Comparison of ENCODE assay signal across 31 cellular contexts in genomic region chr10:96935810-96936209, GRCh38.
"Had no signal": no experiment of that assay in that cellular context is flagged by ENCODE, and none has a peak within 500 bp of the region (broad histone marks: within the 10 kb centered on the region; RNA-seq: fewer than 3 reads in every experiment).

No MANE protein-coding gene starts in this region.

- H3K4me3 ChIP-seq: ascending aorta, coronary artery, dorsolateral prefrontal cortex, gastroesophageal sphincter, heart right ventricle had no signal

- H3K4me1 ChIP-seq: ascending aorta, gastroesophageal sphincter, heart right ventricle had no signal

- H3K4me1 Mint-ChIP-seq: activated naive CD8-positive, alpha-beta T cell treated with anti-CD3 and anti-CD28 coated beads, Interleukin-2, amount 10 ng/mL, durations not matched to agents 7 days and 5 days; activated T-helper 17 cell treated with anti-CD3 and anti-CD28 coated beads, Interleukin-2, amount 50 U/mL, for 72 hours; endodermal cell had no signal

- DNase-seq: activated B cell treated with CpG ODN at 0.5 μM for 24 hours; activated CD4-positive, alpha-beta T cell treated with anti-CD3 and anti-CD28 coated beads for 48 hours; activated CD4-positive, alpha-beta T cell treated with anti-CD3 and anti-CD28 coated beads, Interleukin-2, amount 50 U/mL, for 1 hour; activated CD4-positive, alpha-beta T cell treated with anti-CD3 and anti-CD28 coated beads, Interleukin-2, amount 50 U/mL, for 48 hours; activated CD8-positive, alpha-beta memory T cell treated with anti-CD3 and anti-CD28 coated beads for 24 hours; activated CD8-positive, alpha-beta T cell treated with anti-CD3 and anti-CD28 coated beads for 36 hours; activated effector memory CD4-positive, alpha-beta T cell treated with Interleukin-2 at 50 U/mL for 16 hours; activated gamma-delta T cell treated with Interleukin-2 at 50 U/mL for 16 hours; activated naive CD4-positive, alpha-beta T cell treated with Interleukin-2 at 50 U/mL for 16 hours; activated naive CD8-positive, alpha-beta T cell treated with anti-CD3 and anti-CD28 coated beads, Interleukin-2, amount 10 ng/mL, durations not matched to agents 7 days and 5 days; activated T-cell treated with anti-CD3 and anti-CD28 coated beads, Interleukin-2, amount 50 U/mL, for 4 hours; brain microvascular endothelial cell; dorsolateral prefrontal cortex; effector memory CD4-positive, alpha-beta T cell; endodermal cell; foreskin fibroblast; heart right ventricle; T-helper 1 cell; T-helper 17 cell; T1000; WERI-Rb-1 had no signal

- H3K27me3 Mint-ChIP-seq: activated B cell treated with CpG ODN at 0.5 μM for 24 hours; activated CD8-positive, alpha-beta T cell treated with anti-CD3 and anti-CD28 coated beads for 36 hours; activated naive CD4-positive, alpha-beta T cell treated with anti-CD3 and anti-CD28 coated beads, Interleukin-2, amount 50 U/mL, for 24 hours; activated naive CD8-positive, alpha-beta T cell treated with anti-CD3 and anti-CD28 coated beads, Interleukin-2, amount 10 ng/mL, durations not matched to agents 7 days and 5 days; activated T-helper 17 cell treated with anti-CD3 and anti-CD28 coated beads, Interleukin-2, amount 50 U/mL, for 72 hours; central memory CD8-positive, alpha-beta T cell; dendritic cell treated with granulocyte-macrophage colony-stimulating factor and Interleukin-4, amounts not matched to agents 40 ng/mL and 50 ng/mL, for 4 days; T-helper 17 cell had no signal

- H3K9me3 ChIP-seq: ascending aorta, gastroesophageal sphincter, heart right ventricle had no signal

- H3K4me3 Mint-ChIP-seq: activated B cell treated with CpG ODN at 0.5 μM for 24 hours; activated CD8-positive, alpha-beta T cell treated with anti-CD3 and anti-CD28 coated beads for 36 hours; activated naive CD4-positive, alpha-beta T cell treated with anti-CD3 and anti-CD28 coated beads, Interleukin-2, amount 50 U/mL, for 24 hours; activated naive CD8-positive, alpha-beta T cell treated with anti-CD3 and anti-CD28 coated beads, Interleukin-2, amount 10 ng/mL, durations not matched to agents 7 days and 5 days; activated T-cell treated with anti-CD3 and anti-CD28 coated beads, Interleukin-2, amount 50 U/mL, for 4 hours; activated T-helper 17 cell treated with anti-CD3 and anti-CD28 coated beads, Interleukin-2, amount 50 U/mL, for 72 hours; central memory CD8-positive, alpha-beta T cell; dendritic cell treated with granulocyte-macrophage colony-stimulating factor and Interleukin-4, amounts not matched to agents 40 ng/mL and 50 ng/mL, for 4 days; endodermal cell; T-helper 17 cell; T-helper 2 cell treated with Interferon-gamma antibody and Interleukin-4, amounts not matched to agents 5 μg/mL and 100 μg/mL, for 36 hours had no signal

- ATAC-seq: activated CD4-positive, CD25-positive, alpha-beta regulatory T cell treated with anti-CD3 and anti-CD28 coated beads, Interleukin-2, amount 50 U/mL, for 24 hours; activated CD8-positive, alpha-beta T cell treated with anti-CD3 and anti-CD28 coated beads for 36 hours; activated T-cell treated with anti-CD3 and anti-CD28 coated beads, Interleukin-2, amount 50 U/mL, for 4 hours; activated T-helper 17 cell treated with anti-CD3 and anti-CD28 coated beads, Interleukin-2, amount 50 U/mL, for 72 hours; esophagus mucosa; gastroesophageal sphincter; heart right ventricle; T-helper 17 cell had no signal

- H3K36me3 ChIP-seq: ascending aorta, brain microvascular endothelial cell had no signal

- H3K27me3 ChIP-seq: ascending aorta, brain microvascular endothelial cell, dorsolateral prefrontal cortex, gastroesophageal sphincter, heart right ventricle had no signal

- H3K27ac ChIP-seq: ascending aorta, brain microvascular endothelial cell, coronary artery, dorsolateral prefrontal cortex, gastroesophageal sphincter, heart right ventricle, WERI-Rb-1 had no signal

- H3K27ac Mint-ChIP-seq: activated B cell treated with CpG ODN at 0.5 μM for 24 hours; activated CD8-positive, alpha-beta T cell treated with anti-CD3 and anti-CD28 coated beads for 36 hours; activated naive CD4-positive, alpha-beta T cell treated with anti-CD3 and anti-CD28 coated beads, Interleukin-2, amount 50 U/mL, for 24 hours; activated naive CD8-positive, alpha-beta T cell treated with anti-CD3 and anti-CD28 coated beads, Interleukin-2, amount 10 ng/mL, durations not matched to agents 7 days and 5 days; activated T-helper 17 cell treated with anti-CD3 and anti-CD28 coated beads, Interleukin-2, amount 50 U/mL, for 72 hours; dendritic cell treated with granulocyte-macrophage colony-stimulating factor and Interleukin-4, amounts not matched to agents 40 ng/mL and 50 ng/mL, for 4 days; endodermal cell; T-helper 17 cell; T-helper 2 cell treated with Interferon-gamma antibody and Interleukin-4, amounts not matched to agents 5 μg/mL and 100 μg/mL, for 36 hours had no signal

- H3K9me3 Mint-ChIP-seq: activated B cell treated with CpG ODN at 0.5 μM for 24 hours; activated CD8-positive, alpha-beta T cell treated with anti-CD3 and anti-CD28 coated beads for 36 hours; activated naive CD4-positive, alpha-beta T cell treated with anti-CD3 and anti-CD28 coated beads, Interleukin-2, amount 50 U/mL, for 24 hours; activated T-cell treated with anti-CD3 and anti-CD28 coated beads, Interleukin-2, amount 50 U/mL, for 4 hours; activated T-helper 17 cell treated with anti-CD3 and anti-CD28 coated beads, Interleukin-2, amount 50 U/mL, for 72 hours; central memory CD8-positive, alpha-beta T cell; dendritic cell treated with granulocyte-macrophage colony-stimulating factor and Interleukin-4, amounts not matched to agents 40 ng/mL and 50 ng/mL, for 4 days had no signal
